Comparison of ENCODE assay signal across 1 cellular context in the genomic region with DNA sequence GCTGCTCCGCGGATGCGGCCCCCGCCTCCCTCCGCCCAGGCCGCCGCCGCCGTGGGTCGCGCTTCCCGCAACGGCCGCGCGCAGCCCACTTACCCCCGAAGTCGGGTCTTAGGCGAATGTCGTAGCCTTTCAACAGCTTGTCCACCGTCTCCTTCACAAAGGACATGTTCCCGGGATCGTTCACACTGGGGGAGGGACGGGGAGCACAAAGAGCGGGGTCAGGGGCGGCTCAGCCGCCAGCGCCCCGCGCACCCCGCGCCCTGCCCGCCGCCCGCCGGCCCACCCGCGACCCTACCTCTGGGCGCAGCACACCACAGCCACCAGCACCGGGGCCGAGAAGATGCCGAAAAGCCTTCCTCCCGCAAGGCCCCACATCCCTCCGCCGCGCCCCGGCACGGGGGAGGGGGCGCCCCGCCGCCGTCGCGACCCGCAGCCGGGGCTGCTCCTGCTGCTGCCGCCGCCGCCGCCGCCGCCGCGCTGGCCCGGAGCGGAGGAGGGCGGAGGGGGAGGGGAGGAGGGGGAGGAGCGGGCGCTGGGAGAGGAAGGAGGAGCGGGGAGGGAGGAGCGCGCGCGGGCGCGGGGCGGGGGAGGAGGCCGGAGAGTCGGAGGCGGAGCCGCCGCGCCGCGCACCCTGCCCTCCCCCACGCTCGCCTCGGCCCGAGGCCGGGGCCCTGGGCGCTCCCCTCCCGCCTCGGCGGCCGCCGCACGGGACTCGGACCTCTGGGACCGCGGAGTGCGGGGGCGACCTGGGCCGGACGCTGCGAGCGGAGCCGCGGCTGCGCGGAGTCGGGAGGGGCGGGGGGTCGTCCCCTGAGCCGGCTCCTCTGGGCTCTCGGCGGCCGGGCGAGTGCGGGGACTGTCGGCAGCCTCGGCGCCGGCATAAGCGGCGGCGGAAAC.
TF ChIP-seq lines count a peak whose summit lies in the region.

A gene (minus strand): TSS at position 479 of the 897 bp plus-strand sequence.

TF ChIP-seq in WTC11, 78 proteins besides CTCF, POLR2A, EP300 and RAD21 (continued from another document):
- TF ChIP-seq, protein P1, sequence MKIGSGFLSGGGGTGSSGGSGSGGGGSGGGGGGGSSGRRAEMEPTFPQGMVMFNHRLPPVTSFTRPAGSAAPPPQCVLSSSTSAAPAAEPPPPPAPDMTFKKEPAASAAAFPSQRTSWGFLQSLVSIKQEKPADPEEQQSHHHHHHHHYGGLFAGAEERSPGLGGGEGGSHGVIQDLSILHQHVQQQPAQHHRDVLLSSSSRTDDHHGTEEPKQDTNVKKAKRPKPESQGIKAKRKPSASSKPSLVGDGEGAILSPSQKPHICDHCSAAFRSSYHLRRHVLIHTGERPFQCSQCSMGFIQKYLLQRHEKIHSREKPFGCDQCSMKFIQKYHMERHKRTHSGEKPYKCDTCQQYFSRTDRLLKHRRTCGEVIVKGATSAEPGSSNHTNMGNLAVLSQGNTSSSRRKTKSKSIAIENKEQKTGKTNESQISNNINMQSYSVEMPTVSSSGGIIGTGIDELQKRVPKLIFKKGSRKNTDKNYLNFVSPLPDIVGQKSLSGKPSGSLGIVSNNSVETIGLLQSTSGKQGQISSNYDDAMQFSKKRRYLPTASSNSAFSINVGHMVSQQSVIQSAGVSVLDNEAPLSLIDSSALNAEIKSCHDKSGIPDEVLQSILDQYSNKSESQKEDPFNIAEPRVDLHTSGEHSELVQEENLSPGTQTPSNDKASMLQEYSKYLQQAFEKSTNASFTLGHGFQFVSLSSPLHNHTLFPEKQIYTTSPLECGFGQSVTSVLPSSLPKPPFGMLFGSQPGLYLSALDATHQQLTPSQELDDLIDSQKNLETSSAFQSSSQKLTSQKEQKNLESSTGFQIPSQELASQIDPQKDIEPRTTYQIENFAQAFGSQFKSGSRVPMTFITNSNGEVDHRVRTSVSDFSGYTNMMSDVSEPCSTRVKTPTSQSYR (CRISPR knock-in tag; IDR thresholded peaks at IDR 0.05): no peak
- TF ChIP-seq ZNF423 (CRISPR knock-in tag; IDR thresholded peaks at IDR 0.05) (no peak), JUN (CRISPR knock-in tag; IDR thresholded peaks at IDR 0.05) (no peak), RORB (CRISPR knock-in tag; IDR thresholded peaks at IDR 0.05) (no peak), RELA (CRISPR knock-in tag; IDR thresholded peaks at IDR 0.05; ENCODE audit: borderline replicate concordance) (no peak), ELF4 (CRISPR knock-in tag; IDR thresholded peaks at IDR 0.05; ENCODE audit: low read depth) (no peak), ZNF263 (CRISPR knock-in tag; IDR thresholded peaks at IDR 0.05; ENCODE audit: low read depth) (peak; percentile 82)
- TF ChIP-seq, protein P2, sequence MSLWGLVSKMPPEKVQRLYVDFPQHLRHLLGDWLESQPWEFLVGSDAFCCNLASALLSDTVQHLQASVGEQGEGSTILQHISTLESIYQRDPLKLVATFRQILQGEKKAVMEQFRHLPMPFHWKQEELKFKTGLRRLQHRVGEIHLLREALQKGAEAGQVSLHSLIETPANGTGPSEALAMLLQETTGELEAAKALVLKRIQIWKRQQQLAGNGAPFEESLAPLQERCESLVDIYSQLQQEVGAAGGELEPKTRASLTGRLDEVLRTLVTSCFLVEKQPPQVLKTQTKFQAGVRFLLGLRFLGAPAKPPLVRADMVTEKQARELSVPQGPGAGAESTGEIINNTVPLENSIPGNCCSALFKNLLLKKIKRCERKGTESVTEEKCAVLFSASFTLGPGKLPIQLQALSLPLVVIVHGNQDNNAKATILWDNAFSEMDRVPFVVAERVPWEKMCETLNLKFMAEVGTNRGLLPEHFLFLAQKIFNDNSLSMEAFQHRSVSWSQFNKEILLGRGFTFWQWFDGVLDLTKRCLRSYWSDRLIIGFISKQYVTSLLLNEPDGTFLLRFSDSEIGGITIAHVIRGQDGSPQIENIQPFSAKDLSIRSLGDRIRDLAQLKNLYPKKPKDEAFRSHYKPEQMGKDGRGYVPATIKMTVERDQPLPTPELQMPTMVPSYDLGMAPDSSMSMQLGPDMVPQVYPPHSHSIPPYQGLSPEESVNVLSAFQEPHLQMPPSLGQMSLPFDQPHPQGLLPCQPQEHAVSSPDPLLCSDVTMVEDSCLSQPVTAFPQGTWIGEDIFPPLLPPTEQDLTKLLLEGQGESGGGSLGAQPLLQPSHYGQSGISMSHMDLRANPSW (CRISPR knock-in tag; conservative IDR thresholded peaks at IDR 0.05; ENCODE audit: low read depth): no peak
- TF ChIP-seq, protein P3, sequence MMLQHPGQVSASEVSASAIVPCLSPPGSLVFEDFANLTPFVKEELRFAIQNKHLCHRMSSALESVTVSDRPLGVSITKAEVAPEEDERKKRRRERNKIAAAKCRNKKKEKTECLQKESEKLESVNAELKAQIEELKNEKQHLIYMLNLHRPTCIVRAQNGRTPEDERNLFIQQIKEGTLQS (CRISPR knock-in tag; conservative IDR thresholded peaks at IDR 0.05): no peak
